ENCODE assay signal across 1 cellular context in the genomic region with DNA sequence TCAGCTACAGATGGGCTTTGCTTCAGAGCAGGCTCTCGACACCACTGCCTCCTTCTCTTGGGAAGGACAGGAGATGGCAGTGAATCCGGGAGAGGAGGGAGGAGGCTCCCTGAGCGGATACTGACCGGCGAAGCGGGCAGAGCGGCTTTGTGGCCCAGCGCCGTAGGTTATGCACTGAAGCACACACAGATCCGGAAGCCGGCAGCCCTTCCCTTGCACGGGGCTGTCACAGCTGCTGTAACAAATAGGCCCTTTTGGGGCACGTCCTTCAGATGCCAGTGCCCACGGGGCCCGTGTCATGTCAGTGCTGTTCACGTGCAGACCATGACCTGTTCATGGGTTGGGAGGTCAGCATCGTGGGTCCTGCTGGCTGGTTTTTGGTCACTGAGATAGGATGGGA.
TF ChIP-seq lines count a peak whose summit lies in the region.

No MANE protein-coding gene starts in this region.

TF ChIP-seq in IMR-90, 13 proteins besides CTCF, POLR2A, EP300 and RAD21:
- TF ChIP-seq SMC3 (IDR thresholded peaks at IDR 0.05; ENCODE audit: low read depth, low read length) (no peak), MAZ (IDR thresholded peaks at IDR 0.05; ENCODE audit: borderline replicate concordance, low read depth, low read length) (no peak), CHD1 (IDR thresholded peaks at IDR 0.05; ENCODE audit: low read depth, low read length) (no peak), NFE2L2 (IDR thresholded peaks at IDR 0.05; ENCODE audit: low read depth, low read length) (no peak)
- TF ChIP-seq, protein P1, sequence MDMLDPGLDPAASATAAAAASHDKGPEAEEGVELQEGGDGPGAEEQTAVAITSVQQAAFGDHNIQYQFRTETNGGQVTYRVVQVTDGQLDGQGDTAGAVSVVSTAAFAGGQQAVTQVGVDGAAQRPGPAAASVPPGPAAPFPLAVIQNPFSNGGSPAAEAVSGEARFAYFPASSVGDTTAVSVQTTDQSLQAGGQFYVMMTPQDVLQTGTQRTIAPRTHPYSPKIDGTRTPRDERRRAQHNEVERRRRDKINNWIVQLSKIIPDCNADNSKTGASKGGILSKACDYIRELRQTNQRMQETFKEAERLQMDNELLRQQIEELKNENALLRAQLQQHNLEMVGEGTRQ (IDR thresholded peaks at IDR 0.05; ENCODE audit: low read depth, low read length) = no peak
